ENCODE assay signal across 9 cellular contexts in genomic region chr4:44446801-44447562, GRCh38. TPM values are rescaled to one million over a fixed set of nuclear protein-coding genes. Genes with fewer than 3 reads are reported as not detected.
DNase-seq lines count a peak whose midpoint lies in the region; ATAC-seq and TF ChIP-seq lines count a peak whose summit lies in the region.
"Had no signal": no experiment of that assay in that cellular context is flagged by ENCODE, and none has a peak within 500 bp of the region (broad histone marks: within the 10 kb centered on the region; RNA-seq: fewer than 3 reads in every experiment).

No MANE protein-coding gene starts in this region.

- in situ Hi-C loops in G401 (cut with HindIII; ENCODE audit: low sequenced_read_pairs), result no loop called here

- peak overlapping the region; percentile 80 for H3K9ac ChIP-seq in NT2/D1 (ENCODE audit: insufficient read length, low read depth)
- no peak overlapping the region for H3K9ac ChIP-seq in trophoblast cell (ENCODE audit: low read length)

- no peak overlapping the region for H3K18ac ChIP-seq in trophoblast cell (ENCODE audit: low read length)

- H2AFZ ChIP-seq in trophoblast cell (ENCODE audit: insufficient read depth, low read length, poor library complexity), result peak overlapping the region; percentile 89

- H3K4me1 ChIP-seq in NT2/D1 (ENCODE audit: insufficient read depth, insufficient read length) (no peaks in the 10 kb centered on the region), trophoblast cell (ENCODE audit: control insufficient read depth in 1 of 2, insufficient read depth in 2 of 2, low read length in 2 of 2) (peaks cover 4 to 19% of the 10 kb centered on the region in 2 experiments)

- H4K8ac ChIP-seq in trophoblast cell (ENCODE audit: low read depth, low read length), result no peak overlapping the region

- H3K4me3 ChIP-seq in NT2/D1 (ENCODE audit: insufficient read length, low read depth), result peak overlapping the region; percentile 74
- peak overlapping the region; percentile 40 for H3K4me3 ChIP-seq in fibroblast of the aortic adventitia (ENCODE audit: low read depth, low read length)
- peak overlapping the region; percentile 72 for H3K4me3 ChIP-seq in trophoblast cell (ENCODE audit: low read depth, low read length)

- peak; percentile 57 for DNase-seq in G401 (ENCODE audit: low spot score)
- DNase-seq in NT2/D1 (ENCODE audit: low read depth, low spot score), result no peak
- DNase-seq in fibroblast of the aortic adventitia (ENCODE audit: low read depth), result no peak
- no peak for DNase-seq in trophoblast cell
- DNase-seq in activated CD4-positive, alpha-beta T cell treated with anti-CD3 and anti-CD28 coated beads for 1 hour, result no peak
- no peak for DNase-seq in occipital lobe (lab: John Stamatoyannopoulos, UW)
- DNase-seq: T-helper 9 cell had no signal

- H2BK5ac ChIP-seq in trophoblast cell (ENCODE audit: low read depth, low read length, poor library complexity), result no peak overlapping the region

- no peak for ATAC-seq in GM21367 (IDR thresholded peaks at IDR 0.05; ENCODE audit: unreplicated experiment)
- no peak for ATAC-seq in GM21360 (IDR thresholded peaks at IDR 0.05; ENCODE audit: unreplicated experiment)

- H2BK120ac ChIP-seq in trophoblast cell (ENCODE audit: insufficient read depth, low read length, poor library complexity), result no peak overlapping the region

- no peak overlapping the region for H3K4ac ChIP-seq in trophoblast cell (ENCODE audit: low read depth, low read length)

- H3K27me3 ChIP-seq in NT2/D1 (ENCODE audit: insufficient read depth, insufficient read length) (peaks cover 20% of the 10 kb centered on the region), trophoblast cell (ENCODE audit: insufficient read depth, low read length) (peaks cover 25% of the 10 kb centered on the region)

- H2BK12ac ChIP-seq in trophoblast cell (ENCODE audit: low read length), result no peak overlapping the region

- no peak for TF ChIP-seq CTCF in fibroblast of the aortic adventitia (IDR thresholded peaks at IDR 0.05; ENCODE audit: insufficient read depth, low read length)

- H3K79me2 ChIP-seq in trophoblast cell (ENCODE audit: control insufficient read depth, insufficient read depth, low read length, poor library complexity), result no peaks in the 10 kb centered on the region

- H3K23ac ChIP-seq in trophoblast cell (ENCODE audit: low read length), result no peak overlapping the region

- H3K36me3 ChIP-seq in NT2/D1 (ENCODE audit: insufficient read depth, insufficient read length, low read length) (no peaks in the 10 kb centered on the region), trophoblast cell (ENCODE audit: control insufficient read depth in 1 of 2, insufficient read depth in 2 of 2, low read length in 2 of 2) (no peaks in the 10 kb centered on the region)

- no CpG with 5 or more reads among the region's 32 CpGs for WGBS in trophoblast cell (ENCODE audit: extremely low coverage, insufficient coverage, insufficient read length)

- no peak overlapping the region for H3K14ac ChIP-seq in trophoblast cell (ENCODE audit: low read length)

- no peak overlapping the region for H2AK5ac ChIP-seq in trophoblast cell (ENCODE audit: low read length)

- H3K79me1 ChIP-seq in trophoblast cell (ENCODE audit: low read length), result no peaks in the 10 kb centered on the region

- no peak overlapping the region for H3K27ac ChIP-seq in trophoblast cell (ENCODE audit: low read depth, low read length)

- no peak overlapping the region for H4K12ac ChIP-seq in trophoblast cell (ENCODE audit: low read depth, low read length)

- H4K91ac ChIP-seq in trophoblast cell (ENCODE audit: low read depth, low read length), result no peak overlapping the region

- H3K9me3 ChIP-seq in NT2/D1 (ENCODE audit: insufficient read depth, low read length) (no peaks in the 10 kb centered on the region), trophoblast cell (ENCODE audit: insufficient read depth, low read depth, low read length) (no peaks in the 10 kb centered on the region)

- peak overlapping the region; percentile 99 for H3K4me2 ChIP-seq in trophoblast cell (ENCODE audit: low read length)

RNA-seq across cellular contexts. Expression of gene KCTD8, which starts 1.6 kb away (rescaled TPM):
- 0.12 TPM in 1 of 2 replicates, not detected in the other for total RNA-seq in G401 (2014; rRNA removed; shearing (Covaris generic))
- total RNA-seq in fibroblast of the aortic adventitia (ENCODE audit: low replicate concordance) (1.1 and 3.2 TPM in 2 replicates), occipital lobe (1.2 TPM)
- 0.10 and 0.12 TPM in 2 replicates for polyA plus RNA-seq in trophoblast cell (2013)
